ENCODE assay signal across 12 cellular contexts in the genomic region with DNA sequence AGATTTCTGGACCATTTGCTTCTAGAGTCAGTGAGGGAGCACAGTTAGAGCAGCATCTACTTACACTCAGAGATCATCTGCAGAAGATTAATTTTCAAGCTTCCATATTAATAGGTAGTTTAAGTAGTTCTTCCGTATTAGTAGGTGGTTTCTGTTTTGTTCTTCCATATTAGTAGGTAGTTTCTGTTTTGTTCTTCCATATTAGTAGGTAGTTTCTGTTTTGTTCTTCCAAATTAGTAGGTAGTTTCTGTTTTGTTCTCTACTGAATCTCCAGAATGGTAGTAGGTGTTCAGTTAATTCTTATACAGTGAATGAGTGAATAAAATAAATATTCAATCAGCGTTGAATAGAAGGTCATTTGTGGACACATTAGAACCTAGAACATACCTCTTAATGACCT.
DNase-seq lines count a peak whose midpoint lies in the region; ATAC-seq and TF ChIP-seq lines count a peak whose summit lies in the region.
"Had no signal": no experiment of that assay in that cellular context is flagged by ENCODE, and none has a peak within 500 bp of the region (broad histone marks: within the 10 kb centered on the region; RNA-seq: fewer than 3 reads in every experiment).

No MANE protein-coding gene starts in this region.

- no peak overlapping the region for H3K4me3 ChIP-seq in GM12865 (ENCODE audit: low read depth, low read length)

- ATAC-seq in GM18909 (IDR thresholded peaks at IDR 0.05; ENCODE audit: poor library complexity, unreplicated experiment) = peak; percentile 72
- ATAC-seq in HG02588 (IDR thresholded peaks at IDR 0.05; ENCODE audit: unreplicated experiment) = peak; percentile 54
- peak; percentile 89 for ATAC-seq in HG03378 (IDR thresholded peaks at IDR 0.05; ENCODE audit: unreplicated experiment)

- DNase-seq in GM12865 (ENCODE audit: low read depth) (peak; percentile 3), NCI-H69 (lab: John Stamatoyannopoulos, UW) (no peak), NCI-H2196 (lab: John Stamatoyannopoulos, UW; ENCODE audit: unreplicated experiment) (no peak), NCI-H345 treated with DMSO at 0.1 percent for 48 hours (lab: John Stamatoyannopoulos, UW; ENCODE audit: unreplicated experiment) (no peak), DMS53 treated with DMSO at 0.1 percent for 48 hours (lab: John Stamatoyannopoulos, UW; ENCODE audit: unreplicated experiment) (no peak)
- DNase-seq: activated CD4-positive, alpha-beta T cell treated with anti-CD3 and anti-CD28 coated beads, Interleukin-2, amount 10 ng/mL, durations not matched to agents 7 days and 5 days; activated naive CD4-positive, alpha-beta T cell treated with anti-CD3 and anti-CD28 coated beads, Interleukin-2, amount 50 U/mL, for 16 hours; central memory CD4-positive, alpha-beta T cell; NCI-H2107 had no signal

- no peak for TF ChIP-seq CTCF in GM12865 (IDR thresholded peaks at IDR 0.05; ENCODE audit: insufficient read depth, low read depth, low read length, missing control alignments)
